Comparison of ENCODE assay signal across 8 cellular contexts in genomic region chrX:3548743-3549441, GRCh38.
A peak's percentile ranks its signal among the peaks of the same experiment; 100 is the strongest.
DNase-seq lines count a peak whose midpoint lies in the region; ATAC-seq, FAIRE-seq and TF ChIP-seq lines count a peak whose summit lies in the region.

No MANE protein-coding gene starts in this region.

- no peak overlapping the region for H3K4me3 Mint-ChIP-seq in activated CD4-positive, alpha-beta memory T cell treated with anti-CD3 and anti-CD28 coated beads, Interleukin-2, amount 10 ng/mL, durations not matched to agents 7 days and 5 days

- H3K4me3 ChIP-seq in cardiac muscle cell (no peak overlapping the region), vagina (peak overlapping the region in 1 of 2 donors; percentile 16)

- no peaks in the 10 kb centered on the region for H3K4me1 ChIP-seq in cardiac muscle cell (ENCODE audit: low read depth)
- peaks cover 12% of the 10 kb centered on the region for H3K4me1 ChIP-seq in vagina

- POLR2A ChIA-PET in activated CD4-positive, alpha-beta memory T cell treated with anti-CD3 and anti-CD28 coated beads, Interleukin-2, amount 10 ng/mL, durations not matched to agents 7 days and 5 days (lab: Charles Lee) = no interaction called here

- H3K9me3 Mint-ChIP-seq in activated CD4-positive, alpha-beta memory T cell treated with anti-CD3 and anti-CD28 coated beads, Interleukin-2, amount 10 ng/mL, durations not matched to agents 7 days and 5 days = no peaks in the 10 kb centered on the region

- CTCF ChIA-PET in activated CD4-positive, alpha-beta memory T cell treated with anti-CD3 and anti-CD28 coated beads, Interleukin-2, amount 10 ng/mL, durations not matched to agents 7 days and 5 days (lab: Charles Lee) = interaction anchor here (0.6 kb wide), 1 partner anchor 680 kb away, joined by 3 read pairs; no protein-coding TSS in a partner anchor

- H3K36me3 ChIP-seq in cardiac muscle cell = no peaks in the 10 kb centered on the region
- no peaks in the 10 kb centered on the region for H3K36me3 ChIP-seq in vagina

- intact Hi-C loops in Right ventricle myocardium inferior (cut with DNase I) (loop anchor here (5.0 kb wide), 1 partner anchor 302 kb away; no protein-coding TSS in a partner anchor), vagina (cut with DNase I) (no loop called here)

- no peaks in the 10 kb centered on the region for H3K4me1 Mint-ChIP-seq in activated CD4-positive, alpha-beta memory T cell treated with anti-CD3 and anti-CD28 coated beads, Interleukin-2, amount 10 ng/mL, durations not matched to agents 7 days and 5 days

- H3K27ac Mint-ChIP-seq in activated CD4-positive, alpha-beta memory T cell treated with anti-CD3 and anti-CD28 coated beads, Interleukin-2, amount 10 ng/mL, durations not matched to agents 7 days and 5 days = no peak overlapping the region

- H3K9me3 ChIP-seq in cardiac muscle cell (ENCODE audit: low read depth) (no peaks in the 10 kb centered on the region), vagina (no peaks in the 10 kb centered on the region)

- TF ChIP-seq POLR2A in vagina (IDR thresholded peaks at IDR 0.05) = no peak

- H3K27me3 ChIP-seq in cardiac muscle cell (no peaks in the 10 kb centered on the region), vagina (no peaks in the 10 kb centered on the region)

- H3K27ac ChIP-seq in cardiac muscle cell (no peak overlapping the region), vagina (peak overlapping the region; percentile 33)

- DNase-seq in cardiac muscle cell (ENCODE audit: low read depth in 1 of 2, low spot score in 1 of 2) (peak; percentile 29 to 86), Right ventricle myocardium inferior (ENCODE audit: missing footprints) (no peak), inferior parietal cortex (ENCODE audit: extremely low spot score) (peak; percentile 28), vagina (ENCODE audit: extremely low spot score in 2 of 2) (no peak), GF-D8 (lab: John Stamatoyannopoulos, UW) (no peak)
- DNase-seq in activated CD4-positive, alpha-beta memory T cell treated with anti-CD3 and anti-CD28 coated beads, Interleukin-2, amount 10 ng/mL, durations not matched to agents 7 days and 5 days = no peak

- ATAC-seq in Right ventricle myocardium inferior (no peak), HG03442 (IDR thresholded peaks at IDR 0.05; ENCODE audit: unreplicated experiment) (no peak)

- H3K36me3 Mint-ChIP-seq in activated CD4-positive, alpha-beta memory T cell treated with anti-CD3 and anti-CD28 coated beads, Interleukin-2, amount 10 ng/mL, durations not matched to agents 7 days and 5 days (ENCODE audit: low read depth) = no peaks in the 10 kb centered on the region

- peak; percentile 36 for TF ChIP-seq CTCF in cardiac muscle cell (IDR thresholded peaks at IDR 0.05; ENCODE audit: low read depth, low read length)
- peak in 1 of 3 experiments; percentile 38 for TF ChIP-seq CTCF in vagina (IDR thresholded peaks at IDR 0.05)

- peaks cover 5% of the 10 kb centered on the region for H3K27me3 Mint-ChIP-seq in activated CD4-positive, alpha-beta memory T cell treated with anti-CD3 and anti-CD28 coated beads, Interleukin-2, amount 10 ng/mL, durations not matched to agents 7 days and 5 days

- peak; percentile 97 for FAIRE-seq in TTC549 (lab: Jason Lieb, UNC)

Comparison
In these comparisons a context has a peak if more than half of its experiments do, and no peak if none do; other contexts are left out.
1. DNase-seq: peak in cardiac muscle cell (2 of 2) and inferior parietal cortex (single experiment); none in Right ventricle myocardium inferior (single experiment), vagina (0 of 2), activated CD4-positive, alpha-beta memory T cell treated with anti-CD3 and anti-CD28 coated beads, Interleukin-2, amount 10 ng/mL, durations not matched to agents 7 days and 5 days (single experiment) and GF-D8 (single experiment).